In the genomic region with DNA sequence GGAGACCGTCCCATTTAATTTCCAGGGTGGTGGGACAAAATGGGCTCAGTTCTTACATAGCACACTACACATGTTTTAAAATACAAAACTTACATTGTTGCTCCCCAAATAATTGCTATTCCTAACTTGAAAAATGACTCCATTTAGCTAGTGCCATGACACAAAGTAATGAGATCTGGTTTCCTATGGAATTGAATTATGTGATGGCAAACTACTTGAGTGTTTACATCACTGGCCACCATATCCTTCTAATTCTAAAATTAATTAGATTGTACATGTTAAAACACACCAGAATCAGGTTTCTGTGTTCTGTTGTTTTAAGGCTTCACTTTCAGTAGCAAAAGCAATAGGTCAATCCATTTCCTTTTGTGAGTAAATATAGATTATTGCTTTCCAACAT, we compare ENCODE assay signal across 1 cellular context.
A peak's percentile ranks its signal among the peaks of the same experiment; 100 is the strongest.
TF ChIP-seq lines count a peak whose summit lies in the region.

No MANE protein-coding gene starts in this region.

TF ChIP-seq in SK-N-SH, 30 proteins besides CTCF, POLR2A, EP300 and RAD21 (continued from another document):
- TF ChIP-seq, protein P1, sequence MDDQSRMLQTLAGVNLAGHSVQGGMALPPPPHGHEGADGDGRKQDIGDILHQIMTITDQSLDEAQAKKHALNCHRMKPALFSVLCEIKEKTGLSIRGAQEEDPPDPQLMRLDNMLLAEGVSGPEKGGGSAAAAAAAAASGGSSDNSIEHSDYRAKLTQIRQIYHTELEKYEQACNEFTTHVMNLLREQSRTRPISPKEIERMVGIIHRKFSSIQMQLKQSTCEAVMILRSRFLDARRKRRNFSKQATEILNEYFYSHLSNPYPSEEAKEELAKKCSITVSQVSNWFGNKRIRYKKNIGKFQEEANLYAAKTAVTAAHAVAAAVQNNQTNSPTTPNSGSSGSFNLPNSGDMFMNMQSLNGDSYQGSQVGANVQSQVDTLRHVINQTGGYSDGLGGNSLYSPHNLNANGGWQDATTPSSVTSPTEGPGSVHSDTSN (IDR thresholded peaks at IDR 0.05): no peak
- TF ChIP-seq NRF1 (IDR thresholded peaks at IDR 0.05; ENCODE audit: low read depth, low read length): no peak
- TF ChIP-seq ZBTB33 (IDR thresholded peaks at IDR 0.05; ENCODE audit: borderline replicate concordance, low read depth): no peak
- peak; percentile 54; the same call in 1 of the 2 replicates for TF ChIP-seq MXI1 (IDR thresholded peaks at IDR 0.05; ENCODE audit: low read depth, low read length)
- no peak; the same call in 1 of the 2 replicates for TF ChIP-seq RFX5 (IDR thresholded peaks at IDR 0.05; ENCODE audit: low read length)
- no peak for TF ChIP-seq SIN3A (IDR thresholded peaks at IDR 0.05; ENCODE audit: borderline replicate concordance, low read depth, low read length)
- TF ChIP-seq RCOR1 (IDR thresholded peaks at IDR 0.05; ENCODE audit: low read length): peak; percentile 95
- TF ChIP-seq NFIC (IDR thresholded peaks at IDR 0.05; ENCODE audit: borderline replicate concordance): no peak
- TF ChIP-seq, protein P2, sequence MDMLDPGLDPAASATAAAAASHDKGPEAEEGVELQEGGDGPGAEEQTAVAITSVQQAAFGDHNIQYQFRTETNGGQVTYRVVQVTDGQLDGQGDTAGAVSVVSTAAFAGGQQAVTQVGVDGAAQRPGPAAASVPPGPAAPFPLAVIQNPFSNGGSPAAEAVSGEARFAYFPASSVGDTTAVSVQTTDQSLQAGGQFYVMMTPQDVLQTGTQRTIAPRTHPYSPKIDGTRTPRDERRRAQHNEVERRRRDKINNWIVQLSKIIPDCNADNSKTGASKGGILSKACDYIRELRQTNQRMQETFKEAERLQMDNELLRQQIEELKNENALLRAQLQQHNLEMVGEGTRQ (IDR thresholded peaks at IDR 0.05; ENCODE audit: borderline replicate concordance, low read depth, low read length): no peak
- no peak for TF ChIP-seq FOXM1 (IDR thresholded peaks at IDR 0.05; ENCODE audit: low read depth)
- no peak for TF ChIP-seq MEF2A (IDR thresholded peaks at IDR 0.05; ENCODE audit: borderline replicate concordance, low read depth)
- TF ChIP-seq TEAD4 (IDR thresholded peaks at IDR 0.05; ENCODE audit: borderline replicate concordance, insufficient read depth): no peak
- no peak for TF ChIP-seq EZH2phosphoT487 (IDR thresholded peaks at IDR 0.05; ENCODE audit: borderline replicate concordance, low read depth)
- no peak for TF ChIP-seq POLR2AphosphoS5 (IDR thresholded peaks at IDR 0.05; ENCODE audit: low read depth, low read length)
- TF ChIP-seq USF1 (IDR thresholded peaks at IDR 0.05; ENCODE audit: borderline replicate concordance, low read depth): no peak
- no peak for TF ChIP-seq MAX (IDR thresholded peaks at IDR 0.05; ENCODE audit: low read depth)
- TF ChIP-seq CHD2 (IDR thresholded peaks at IDR 0.05; ENCODE audit: low read length, partially characterized antibody): peak; percentile 66
- TF ChIP-seq, protein P3, sequence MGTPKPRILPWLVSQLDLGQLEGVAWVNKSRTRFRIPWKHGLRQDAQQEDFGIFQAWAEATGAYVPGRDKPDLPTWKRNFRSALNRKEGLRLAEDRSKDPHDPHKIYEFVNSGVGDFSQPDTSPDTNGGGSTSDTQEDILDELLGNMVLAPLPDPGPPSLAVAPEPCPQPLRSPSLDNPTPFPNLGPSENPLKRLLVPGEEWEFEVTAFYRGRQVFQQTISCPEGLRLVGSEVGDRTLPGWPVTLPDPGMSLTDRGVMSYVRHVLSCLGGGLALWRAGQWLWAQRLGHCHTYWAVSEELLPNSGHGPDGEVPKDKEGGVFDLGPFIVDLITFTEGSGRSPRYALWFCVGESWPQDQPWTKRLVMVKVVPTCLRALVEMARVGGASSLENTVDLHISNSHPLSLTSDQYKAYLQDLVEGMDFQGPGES (IDR thresholded peaks at IDR 0.05; ENCODE audit: low read depth, low read length): no peak
- TF ChIP-seq SMC3 (IDR thresholded peaks at IDR 0.05; ENCODE audit: low read depth, low read length): no peak
